Comparison of ENCODE assay signal across 15 cellular contexts in genomic region chr1:114854693-114855320, GRCh38. TPM values are rescaled to one million over a fixed set of nuclear protein-coding genes. Genes with fewer than 3 reads are reported as not detected.
DNase-seq lines count a peak whose midpoint lies in the region; ATAC-seq, FAIRE-seq and TF ChIP-seq lines count a peak whose summit lies in the region.
"Had no signal": no experiment of that assay in that cellular context is flagged by ENCODE, and none has a peak within 500 bp of the region (broad histone marks: within the 10 kb centered on the region; RNA-seq: fewer than 3 reads in every experiment).

A gene with protein sequence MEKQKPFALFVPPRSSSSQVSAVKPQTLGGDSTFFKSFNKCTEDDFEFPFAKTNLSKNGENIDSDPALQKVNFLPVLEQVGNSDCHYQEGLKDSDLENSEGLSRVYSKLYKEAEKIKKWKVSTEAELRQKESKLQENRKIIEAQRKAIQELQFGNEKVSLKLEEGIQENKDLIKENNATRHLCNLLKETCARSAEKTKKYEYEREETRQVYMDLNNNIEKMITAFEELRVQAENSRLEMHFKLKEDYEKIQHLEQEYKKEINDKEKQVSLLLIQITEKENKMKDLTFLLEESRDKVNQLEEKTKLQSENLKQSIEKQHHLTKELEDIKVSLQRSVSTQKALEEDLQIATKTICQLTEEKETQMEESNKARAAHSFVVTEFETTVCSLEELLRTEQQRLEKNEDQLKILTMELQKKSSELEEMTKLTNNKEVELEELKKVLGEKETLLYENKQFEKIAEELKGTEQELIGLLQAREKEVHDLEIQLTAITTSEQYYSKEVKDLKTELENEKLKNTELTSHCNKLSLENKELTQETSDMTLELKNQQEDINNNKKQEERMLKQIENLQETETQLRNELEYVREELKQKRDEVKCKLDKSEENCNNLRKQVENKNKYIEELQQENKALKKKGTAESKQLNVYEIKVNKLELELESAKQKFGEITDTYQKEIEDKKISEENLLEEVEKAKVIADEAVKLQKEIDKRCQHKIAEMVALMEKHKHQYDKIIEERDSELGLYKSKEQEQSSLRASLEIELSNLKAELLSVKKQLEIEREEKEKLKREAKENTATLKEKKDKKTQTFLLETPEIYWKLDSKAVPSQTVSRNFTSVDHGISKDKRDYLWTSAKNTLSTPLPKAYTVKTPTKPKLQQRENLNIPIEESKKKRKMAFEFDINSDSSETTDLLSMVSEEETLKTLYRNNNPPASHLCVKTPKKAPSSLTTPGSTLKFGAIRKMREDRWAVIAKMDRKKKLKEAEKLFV (plus strand): TSS chr1:114854863. CDS start chr1:114855465, 602 bp downstream.

- TF ChIP-seq CTCF in astrocyte of the spinal cord (IDR thresholded peaks at IDR 0.05; ENCODE audit: low read depth, low read length) (no peak), adrenal gland (IDR thresholded peaks at IDR 0.05) (no peak)

- H3K27me3 ChIP-seq in ACC112 (ENCODE audit: insufficient read depth, low read length) (peaks cover 86% of the 10 kb centered on the region), adrenal gland (peaks cover 28% of the 10 kb centered on the region)
- H3K27me3 ChIP-seq in naive thymus-derived CD4-positive, alpha-beta T cell (ENCODE audit: control insufficient read depth in 2 of 2, insufficient read depth in 2 of 2, low read length in 2 of 2): no peaks in the 10 kb centered on the region

- H3K36me3 ChIP-seq in ACC112 (ENCODE audit: insufficient read depth, low read length) (no peaks in the 10 kb centered on the region), adrenal gland (replicated peaks in 1 of 2) (no peaks in the 10 kb centered on the region)
- H3K36me3 ChIP-seq in naive thymus-derived CD4-positive, alpha-beta T cell (ENCODE audit: control insufficient read depth in 2 of 3, insufficient read depth in 3 of 3, low read length in 3 of 3): no peaks in the 10 kb centered on the region
- H3K36me3 ChIP-seq: right lobe of liver had no signal

- DNase-seq in GM03348 (ENCODE audit: low spot score): peak; percentile 7
- no peak for DNase-seq in astrocyte of the spinal cord (ENCODE audit: low read depth, low spot score)
- DNase-seq in naive thymus-derived CD4-positive, alpha-beta T cell: no peak
- DNase-seq in adrenal gland: no peak
- DNase-seq in GM19239 (ENCODE audit: insufficient read length, low spot score): no peak
- DNase-seq in Kasumi-1 (lab: John Stamatoyannopoulos, UW): no peak
- DNase-seq: NCI-H1436, NCI-H774, right lobe of liver had no signal

- POLR2A ChIA-PET in naive thymus-derived CD4-positive, alpha-beta T cell (lab: Charles Lee): interaction anchor here (0.6 kb wide), 1 partner anchor 21 kb away, joined by 3 read pairs; no protein-coding TSS in a partner anchor

- H3K36me3 Mint-ChIP-seq in naive thymus-derived CD4-positive, alpha-beta T cell: no peaks in the 10 kb centered on the region

- H3K27ac ChIP-seq in ACC112 (ENCODE audit: low read depth, low read length) (no peak within 1 kb of the TSS), adrenal gland (no peak within 1 kb of the TSS)
- H3K27ac ChIP-seq in naive thymus-derived CD4-positive, alpha-beta T cell (ENCODE audit: low read depth, low read length): no peak within 1 kb of the TSS
- H3K27ac ChIP-seq: right lobe of liver had no signal

- no peak for ATAC-seq in naive thymus-derived CD4-positive, alpha-beta T cell
- ATAC-seq in HG02870 (IDR thresholded peaks at IDR 0.05; ENCODE audit: unreplicated experiment): no peak

- H3K4me3 Mint-ChIP-seq in naive thymus-derived CD4-positive, alpha-beta T cell: peak within 1 kb of the TSS; percentile 41 to 78 (median 70)

- peaks cover 3 to 10% (median 9%) of the 10 kb centered on the region in 7 donors for H3K4me1 Mint-ChIP-seq in naive thymus-derived CD4-positive, alpha-beta T cell

- CTCF ChIA-PET in naive thymus-derived CD4-positive, alpha-beta T cell (lab: Charles Lee): no interaction called here

- no peak within 1 kb of the TSS for H2AFZ ChIP-seq in ACC112 (ENCODE audit: low read length, unreplicated experiment)

- no peaks in the 10 kb centered on the region for H3K4me1 ChIP-seq in ACC112 (ENCODE audit: control insufficient read depth, insufficient read depth, low read length, unreplicated experiment)
- H3K4me1 ChIP-seq in naive thymus-derived CD4-positive, alpha-beta T cell (ENCODE audit: control insufficient read depth in 2 of 2, insufficient read depth in 2 of 2, low read length in 2 of 2): no peaks in the 10 kb centered on the region
- peaks cover 0 to 7% of the 10 kb centered on the region in 2 donors for H3K4me1 ChIP-seq in adrenal gland (replicated peaks in 1 of 2)
- H3K4me1 ChIP-seq: right lobe of liver had no signal

- in situ Hi-C loops in astrocyte of the spinal cord (cut with HindIII; ENCODE audit: low sequenced_read_pairs): no loop called here

- FAIRE-seq in GM19239 (lab: Jason Lieb, UNC): no peak
- FAIRE-seq: frontal cortex, GM12892 had no signal

- H3K4me3 ChIP-seq in ACC112 (ENCODE audit: low read depth, low read length) (peak within 1 kb of the TSS; percentile 64), astrocyte of the spinal cord (ENCODE audit: low read depth, low read length) (peak within 1 kb of the TSS; percentile 14), adrenal gland (peak within 1 kb of the TSS in 1 of 4 donors; percentile 30)
- H3K4me3 ChIP-seq in naive thymus-derived CD4-positive, alpha-beta T cell (ENCODE audit: low read length): peak within 1 kb of the TSS; percentile 4
- H3K4me3 ChIP-seq: right lobe of liver had no signal

- H3K79me2 ChIP-seq in ACC112 (ENCODE audit: control insufficient read depth, insufficient read depth, low read length, unreplicated experiment): no peaks in the 10 kb centered on the region

- H3K9me3 ChIP-seq in naive thymus-derived CD4-positive, alpha-beta T cell (ENCODE audit: control insufficient read depth in 2 of 3, low read length in 3 of 3): no peaks in the 10 kb centered on the region
- no peaks in the 10 kb centered on the region for H3K9me3 ChIP-seq in adrenal gland (replicated peaks in 1 of 3)
- H3K9me3 ChIP-seq: right lobe of liver had no signal

- intact Hi-C loops in naive thymus-derived CD4-positive, alpha-beta T cell (cut with micrococcal nuclease): no loop called here
- intact Hi-C loops in adrenal gland (cut with DNase I): no loop called here

- WGBS in adrenal gland, 4 donors: 24 to 44% (median 32%) methylated on average over 40 of the region's 40 CpGs

- no peak within 1 kb of the TSS for H3K27ac Mint-ChIP-seq in naive thymus-derived CD4-positive, alpha-beta T cell

- no peak for TF ChIP-seq POLR2A in adrenal gland (IDR thresholded peaks at IDR 0.05)

- H3K27me3 Mint-ChIP-seq in naive thymus-derived CD4-positive, alpha-beta T cell: peaks cover 33 to 53% (median 40%) of the 10 kb centered on the region in 5 donors

- H3K9me3 Mint-ChIP-seq in naive thymus-derived CD4-positive, alpha-beta T cell: peaks cover 0 to 4% (median 0%) of the 10 kb centered on the region in 11 donors

RNA-seq across cellular contexts. Expression of the gene that starts here (rescaled TPM):
- total RNA-seq in naive thymus-derived CD4-positive, alpha-beta T cell: not detected
- polyA plus RNA-seq in naive thymus-derived CD4-positive, alpha-beta T cell: not detected
- not detected for total RNA-seq in adrenal gland
- under 1 TPM in 1 of 3 donors, not detected in 2; 0.07 TPM for polyA plus RNA-seq in adrenal gland
- total RNA-seq: frontal cortex, HT1080, lung microvascular endothelial cell, right lobe of liver had no signal
